ENCODE assay signal across 1 cellular context in the genomic region with DNA sequence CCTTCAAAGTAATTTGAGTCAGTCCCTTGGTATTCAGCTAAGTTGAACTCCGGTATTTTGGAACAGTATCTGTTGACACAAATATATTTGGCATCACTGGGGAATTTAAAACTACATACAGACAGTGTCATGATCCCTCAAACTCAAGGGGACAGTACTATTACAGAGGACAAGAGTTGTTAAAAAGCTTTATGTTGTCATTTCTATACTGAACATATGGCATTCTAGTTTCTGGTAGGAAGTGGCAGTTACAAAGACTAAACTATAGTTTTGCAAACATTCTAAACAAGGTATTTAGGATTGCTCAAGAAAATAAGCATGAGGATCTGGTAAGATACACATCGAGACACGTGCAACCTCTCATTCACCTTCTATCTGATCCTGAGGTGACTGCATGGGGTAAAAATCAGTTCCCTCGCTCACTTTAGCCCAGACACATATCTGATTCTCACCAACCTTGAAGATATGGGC.
TF ChIP-seq lines count a peak whose summit lies in the region.

No MANE protein-coding gene starts in this region.

TF ChIP-seq in GM12878, 131 proteins besides CTCF, POLR2A, EP300 and RAD21 (continued from another document):
- TF ChIP-seq, protein P1, sequence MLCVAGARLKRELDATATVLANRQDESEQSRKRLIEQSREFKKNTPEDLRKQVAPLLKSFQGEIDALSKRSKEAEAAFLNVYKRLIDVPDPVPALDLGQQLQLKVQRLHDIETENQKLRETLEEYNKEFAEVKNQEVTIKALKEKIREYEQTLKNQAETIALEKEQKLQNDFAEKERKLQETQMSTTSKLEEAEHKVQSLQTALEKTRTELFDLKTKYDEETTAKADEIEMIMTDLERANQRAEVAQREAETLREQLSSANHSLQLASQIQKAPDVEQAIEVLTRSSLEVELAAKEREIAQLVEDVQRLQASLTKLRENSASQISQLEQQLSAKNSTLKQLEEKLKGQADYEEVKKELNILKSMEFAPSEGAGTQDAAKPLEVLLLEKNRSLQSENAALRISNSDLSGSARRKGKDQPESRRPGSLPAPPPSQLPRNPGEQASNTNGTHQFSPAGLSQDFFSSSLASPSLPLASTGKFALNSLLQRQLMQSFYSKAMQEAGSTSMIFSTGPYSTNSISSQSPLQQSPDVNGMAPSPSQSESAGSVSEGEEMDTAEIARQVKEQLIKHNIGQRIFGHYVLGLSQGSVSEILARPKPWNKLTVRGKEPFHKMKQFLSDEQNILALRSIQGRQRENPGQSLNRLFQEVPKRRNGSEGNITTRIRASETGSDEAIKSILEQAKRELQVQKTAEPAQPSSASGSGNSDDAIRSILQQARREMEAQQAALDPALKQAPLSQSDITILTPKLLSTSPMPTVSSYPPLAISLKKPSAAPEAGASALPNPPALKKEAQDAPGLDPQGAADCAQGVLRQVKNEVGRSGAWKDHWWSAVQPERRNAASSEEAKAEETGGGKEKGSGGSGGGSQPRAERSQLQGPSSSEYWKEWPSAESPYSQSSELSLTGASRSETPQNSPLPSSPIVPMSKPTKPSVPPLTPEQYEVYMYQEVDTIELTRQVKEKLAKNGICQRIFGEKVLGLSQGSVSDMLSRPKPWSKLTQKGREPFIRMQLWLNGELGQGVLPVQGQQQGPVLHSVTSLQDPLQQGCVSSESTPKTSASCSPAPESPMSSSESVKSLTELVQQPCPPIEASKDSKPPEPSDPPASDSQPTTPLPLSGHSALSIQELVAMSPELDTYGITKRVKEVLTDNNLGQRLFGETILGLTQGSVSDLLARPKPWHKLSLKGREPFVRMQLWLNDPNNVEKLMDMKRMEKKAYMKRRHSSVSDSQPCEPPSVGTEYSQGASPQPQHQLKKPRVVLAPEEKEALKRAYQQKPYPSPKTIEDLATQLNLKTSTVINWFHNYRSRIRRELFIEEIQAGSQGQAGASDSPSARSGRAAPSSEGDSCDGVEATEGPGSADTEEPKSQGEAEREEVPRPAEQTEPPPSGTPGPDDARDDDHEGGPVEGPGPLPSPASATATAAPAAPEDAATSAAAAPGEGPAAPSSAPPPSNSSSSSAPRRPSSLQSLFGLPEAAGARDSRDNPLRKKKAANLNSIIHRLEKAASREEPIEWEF (IDR thresholded peaks at IDR 0.05; ENCODE audit: insufficient replicate concordance, low read depth, low read length) = no peak
- no peak for TF ChIP-seq NR2F1 (conservative IDR thresholded peaks at IDR 0.05)
- TF ChIP-seq RELA (IDR thresholded peaks at IDR 0.05; ENCODE audit: borderline replicate concordance, partially characterized antibody) = no peak
- no peak for TF ChIP-seq ZNF274 (IDR thresholded peaks at IDR 0.05; ENCODE audit: insufficient read depth, insufficient read length)
- no peak for TF ChIP-seq TBL1XR1 (IDR thresholded peaks at IDR 0.05; ENCODE audit: low read depth, low read length)
- TF ChIP-seq MYC (IDR thresholded peaks at IDR 0.05; ENCODE audit: insufficient read depth, insufficient read length, insufficient replicate concordance, low read length, severe bottlenecking) = no peak
- TF ChIP-seq SIN3A (IDR thresholded peaks at IDR 0.05; ENCODE audit: low read depth, low read length) = no peak
- TF ChIP-seq JUND (IDR thresholded peaks at IDR 0.05; ENCODE audit: low read depth, low read length) = no peak
- no peak for TF ChIP-seq SMAD1 (IDR thresholded peaks at IDR 0.05; ENCODE audit: low read depth, partially characterized antibody)
- no peak for TF ChIP-seq ASH2L (IDR thresholded peaks at IDR 0.05; ENCODE audit: borderline replicate concordance, low read depth)
- no peak for TF ChIP-seq FOXM1 (IDR thresholded peaks at IDR 0.05; ENCODE audit: low read depth, low read length)
